ENCODE assay signal across 13 cellular contexts in genomic region chr10:45358961-45359360, GRCh38. TPM values are rescaled to one million over a fixed set of nuclear protein-coding genes. Genes with fewer than 3 reads are reported as not detected.
DNase-seq lines count a peak whose midpoint lies in the region; FAIRE-seq and TF ChIP-seq lines count a peak whose summit lies in the region.
"Not testable (repeated sequence)": the region's sequence is repeated elsewhere in the genome, so short reads cannot be mapped to it uniquely, and the experiment has no call there.
"Had no signal": no experiment of that assay in that cellular context is flagged by ENCODE, and none has a peak within 500 bp of the region (broad histone marks: within the 10 kb centered on the region; RNA-seq: fewer than 3 reads in every experiment).

No MANE protein-coding gene starts in this region.

- not testable (repeated sequence) for H3K9ac ChIP-seq in H1 (replicated peaks in 1 of 4; ENCODE audit: extremely low read depth in 1 of 4, low read depth in 3 of 4, low read length in 3 of 4); iPS-18a (ENCODE audit: low read length); mesendoderm (ENCODE audit: low read length)

- H3K18ac ChIP-seq in H1 (ENCODE audit: extremely low read depth, low read length); mesendoderm (ENCODE audit: low read length): not testable (repeated sequence)

- H2BK12ac ChIP-seq in H1 (ENCODE audit: low read depth, low read length) = not testable (repeated sequence)

- H3K79me2 ChIP-seq in OCI-LY7 (ENCODE audit: insufficient read depth, low read depth, low read length) = peaks cover 71% of the 10 kb centered on the region
- not testable (repeated sequence) for H3K79me2 ChIP-seq in H1 (ENCODE audit: control insufficient read depth in 1 of 2, insufficient read depth in 2 of 2, low read length in 2 of 2); mesendoderm (ENCODE audit: control insufficient read depth, insufficient read depth, low read length)

- not testable (repeated sequence) for H2AK5ac ChIP-seq in H1 (ENCODE audit: low read depth, low read length); mesendoderm (ENCODE audit: low read length)

- peaks cover 11% of the 10 kb centered on the region; the same call in 1 of the 2 replicates for H3K9me3 ChIP-seq in OCI-LY7 (ENCODE audit: low read length)
- not testable (repeated sequence) for H3K9me3 ChIP-seq in H1 (ENCODE audit: insufficient read depth in 2 of 2, low read depth in 1 of 2, low read length in 1 of 2); iPS-18a (ENCODE audit: control insufficient read depth, low read depth, low read length)

- H2BK5ac ChIP-seq in H1 (ENCODE audit: low read depth, low read length); mesendoderm (ENCODE audit: low read length): not testable (repeated sequence)

- not testable (repeated sequence) for H3K4ac ChIP-seq in H1 (replicated peaks; ENCODE audit: insufficient read length, low read depth, low read length); mesendoderm (ENCODE audit: low read depth, low read length)

- CTCF ChIA-PET in OCI-LY7 (lab: Charles Lee; ENCODE audit: unreplicated experiment) = interaction anchor here (0.9 kb wide), 1 partner anchor 109 kb away, joined by 3 read pairs; no protein-coding TSS in a partner anchor
- CTCF ChIA-PET in H1 (lab: Charles Lee; ENCODE audit: partially characterized antibody) = not testable (repeated sequence)

- H3K27me3 ChIP-seq in H1 (replicated peaks in 1 of 4; ENCODE audit: control insufficient read depth in 3 of 4, extremely low read depth in 1 of 4, insufficient read depth in 3 of 4, low read length in 3 of 4); iPS-18a (ENCODE audit: control insufficient read depth, insufficient read depth, low read length); mesendoderm (ENCODE audit: insufficient read depth, low read length, poor library complexity): not testable (repeated sequence)

- 61% methylated on average over 7 of the region's 7 CpGs; no CpG with 5 or more reads in 1 of the 2 experiments for WGBS in H1 (ENCODE audit: extremely low coverage in 1 of 2, insufficient coverage in 1 of 2, insufficient read length in 1 of 2, insufficient replicate concordance in 2 of 2, low coverage in 1 of 2, low lambda C conversion rate in 2 of 2, missing lambda C conversion rate in 1 of 2), 2 experiments
- WGBS in mesendoderm (ENCODE audit: extremely low coverage, insufficient coverage, low lambda C conversion rate) = no CpG with 5 or more reads among the region's 7 CpGs

- H3K9me2 ChIP-seq in OCI-LY7 (ENCODE audit: insufficient read depth, low read length) = not testable (repeated sequence)

- POLR2A ChIA-PET in OCI-LY7 (lab: Charles Lee) = interaction anchor here (0.6 to 2.4 kb wide), 7 partner anchors 11 to 1410 kb away, joined by 3 to 9 read pairs (median 3); no protein-coding TSS in a partner anchor
- POLR2A ChIA-PET in H1 (lab: Charles Lee; ENCODE audit: partially characterized antibody) = not testable (repeated sequence)

- not testable (repeated sequence) for H2BK20ac ChIP-seq in H1 (ENCODE audit: low read length)

- not testable (repeated sequence) for FAIRE-seq in H1 (lab: Jason Lieb, UNC)

- intact Hi-C loops in OCI-LY7 (cut with micrococcal nuclease; ENCODE audit: unreplicated experiment) = not testable (repeated sequence)

- TF ChIP-seq POLR2A in H1 (IDR thresholded peaks at IDR 0.05; ENCODE audit: control extremely low read depth in 1 of 2, low read depth in 2 of 2, low read length in 2 of 2) = not testable (repeated sequence)

- H3K4me3 ChIP-seq in OCI-LY7 (ENCODE audit: low read depth, low read length, poor library complexity, severe bottlenecking) (peak overlapping the region; percentile 18), iPS-18a (ENCODE audit: low read length) (peak overlapping the region; percentile 13)
- not testable (repeated sequence) for H3K4me3 ChIP-seq in H1 (ENCODE audit: extremely low read depth in 1 of 4, insufficient read depth in 2 of 4, low read depth in 3 of 4, low read length in 4 of 4); mesendoderm (ENCODE audit: low read length)

- DNase-seq in DMS53 treated with DMSO at 0.1 percent for 48 hours (lab: John Stamatoyannopoulos, UW; ENCODE audit: unreplicated experiment) = peak; percentile 24
- peak in 2 of 3 experiments; percentile 3 to 13 for DNase-seq in NCI-H1417 (lab: John Stamatoyannopoulos, UW)
- peak; percentile 78 for DNase-seq in NCI-H748 (lab: John Stamatoyannopoulos, UW; ENCODE audit: unreplicated experiment)
- DNase-seq in OCI-LY7 (ENCODE audit: low spot score) = peak; percentile 54
- DNase-seq in H1 (ENCODE audit: low read depth in 1 of 2, low spot score in 2 of 2); mesendoderm: not testable (repeated sequence)

- H3K23me2 ChIP-seq in H1 (ENCODE audit: low read depth, low read length) = not testable (repeated sequence)

- not testable (repeated sequence) for H4K8ac ChIP-seq in H1 (ENCODE audit: extremely low read depth, insufficient read depth, low read length); mesendoderm (ENCODE audit: low read depth, low read length)

- TF ChIP-seq EP300 in H1 (IDR thresholded peaks at IDR 0.05; ENCODE audit: borderline replicate concordance in 1 of 2, low read depth in 2 of 2, low read length in 2 of 2) = not testable (repeated sequence)

- peak overlapping the region; percentile 23 for H3K27ac ChIP-seq in OCI-LY7 (ENCODE audit: low read depth, low read length, poor library complexity, severe bottlenecking)
- not testable (repeated sequence) for H3K27ac ChIP-seq in H1 (ENCODE audit: low read depth, low read length); iPS-18a (ENCODE audit: low read length); mesendoderm (ENCODE audit: low read depth, low read length)

- H2BK15ac ChIP-seq in H1 (ENCODE audit: low read length); mesendoderm (replicated peaks; ENCODE audit: low read depth): not testable (repeated sequence)

- not testable (repeated sequence) for TF ChIP-seq RAD21 in H1 (IDR thresholded peaks at IDR 0.05 in 1 of 2, conservative IDR thresholded peaks at IDR 0.05 in 1 of 2; ENCODE audit: low read depth in 2 of 2, low read length in 2 of 2)

- not testable (repeated sequence) for BruUV-seq in OCI-LY7 (replicated peaks; lab: Mats Ljungman, UMichigan)

- peak overlapping the region; percentile 54 for H3K4me2 ChIP-seq in OCI-LY7 (ENCODE audit: low read length)
- peak overlapping the region in 1 of 2 experiments; percentile 56; a peak in 3 of 4 replicates for H3K4me2 ChIP-seq in H1 (ENCODE audit: insufficient read depth in 1 of 2, low read depth in 2 of 2, low read length in 2 of 2)
- H3K4me2 ChIP-seq in mesendoderm (ENCODE audit: low read length) = not testable (repeated sequence)

- H4K20me1 ChIP-seq in OCI-LY7 (ENCODE audit: insufficient read depth, low read length); H1 (replicated peaks in 1 of 2; ENCODE audit: control insufficient read depth in 1 of 2, insufficient read depth in 2 of 2, low read length in 2 of 2): not testable (repeated sequence)

- not testable (repeated sequence) for TF ChIP-seq CTCF in OCI-LY7 (conservative IDR thresholded peaks at IDR 0.05; ENCODE audit: low read length); H1 (IDR thresholded peaks at IDR 0.05; ENCODE audit: control extremely low read depth in 1 of 3, insufficient read depth in 1 of 3, low read depth in 1 of 3, low read length in 3 of 3)

- H3K4me1 ChIP-seq in OCI-LY7 (ENCODE audit: insufficient read depth, low read length, poor library complexity, severe bottlenecking) = peaks cover 68% of the 10 kb centered on the region
- not testable (repeated sequence) for H3K4me1 ChIP-seq in H1 (replicated peaks in 1 of 4; ENCODE audit: control insufficient read depth in 3 of 4, insufficient read depth in 4 of 4, low read length in 3 of 4); iPS-18a (ENCODE audit: control insufficient read depth, low read depth, low read length); mesendoderm (ENCODE audit: control insufficient read depth, low read depth, low read length)

- H3K56ac ChIP-seq in H1 (replicated peaks; ENCODE audit: insufficient read length, low read depth, low read length) = not testable (repeated sequence)
- H3K56ac ChIP-seq in mesendoderm (ENCODE audit: low read length) = peak overlapping the region; percentile 25

- H3K23ac ChIP-seq in H1 (ENCODE audit: insufficient read length); mesendoderm (ENCODE audit: low read length): not testable (repeated sequence)

- not testable (repeated sequence) for H2BK120ac ChIP-seq in H1 (replicated peaks; ENCODE audit: low read depth, low read length); mesendoderm (ENCODE audit: low read depth, low read length)

- not testable (repeated sequence) for H4K91ac ChIP-seq in H1 (replicated peaks; ENCODE audit: insufficient read length, low read length)

- not testable (repeated sequence) for H3K79me1 ChIP-seq in H1 (ENCODE audit: low read depth, low read length); mesendoderm (ENCODE audit: low read length)

- not testable (repeated sequence) for H3K14ac ChIP-seq in H1 (ENCODE audit: insufficient read length)

- not testable (repeated sequence) for H2AFZ ChIP-seq in OCI-LY7 (ENCODE audit: low read length)
- H2AFZ ChIP-seq in H1 (ENCODE audit: low read length) = peak overlapping the region; percentile 99

- not testable (repeated sequence) for H4K5ac ChIP-seq in H1 (ENCODE audit: insufficient read length, low read depth, low read length); mesendoderm (ENCODE audit: low read length)

- peaks cover 67% of the 10 kb centered on the region for H3K36me3 ChIP-seq in OCI-LY7 (ENCODE audit: insufficient read depth, low read length)
- not testable (repeated sequence) for H3K36me3 ChIP-seq in H1 (ENCODE audit: control insufficient read depth in 2 of 4, insufficient read depth in 4 of 4, low read length in 3 of 4); iPS-18a (ENCODE audit: control insufficient read depth, low read depth, low read length); mesendoderm (ENCODE audit: control insufficient read depth, insufficient read depth, low read length)

RNA-seq across cellular contexts. Expression of gene ALOX5, which starts 15.1 kb away (rescaled TPM):
- total RNA-seq in OCI-LY7 (2014; rRNA removed; shearing (Covaris generic)) = 146 and 164 TPM in 2 replicates
- total RNA-seq in OCI-LY7 (2022) = 139 and 169 TPM in 2 replicates
- 1.2 and 1.6 TPM in 2 replicates for total RNA-seq in H1 (2021; fragmentation: NEBNext Ultra II Directional; extraction: Animal tissue kit (Norgen Biotek cat#: 25700))
- 3.8 and 7.7 TPM in 2 replicates for polyA plus RNA-seq in H1 (2011; rRNA removed)
- polyA plus RNA-seq in H1 (2011; cell fraction: cytosol; rRNA removed) = 4.7 TPM
- 21.0 TPM for polyA plus RNA-seq in H1 (2011; cell fraction: nucleus; rRNA removed)
- polyA plus RNA-seq in H1 (2012, experiment 1 of 2) = 2.4 to 5.1 TPM (median 3.2 TPM) in 4 replicates
- polyA plus RNA-seq in H1 (2012, experiment 2 of 2) = 1.1 TPM
- polyA plus RNA-seq in H1 (2013, experiment 1 of 2) = 2.0 TPM
- 2.0 TPM for polyA plus RNA-seq in H1 (2013, experiment 2 of 2)
- 2.5 and 3.4 TPM in 2 replicates for polyA minus RNA-seq in H1 (2011; rRNA and poly(A)+ RNA removed)
- 2.1 TPM for polyA minus RNA-seq in H1 (2011; cell fraction: cytosol; rRNA and poly(A)+ RNA removed)
- 6.6 TPM for polyA minus RNA-seq in H1 (2011; cell fraction: nucleus; rRNA and poly(A)+ RNA removed)
- polyA plus RNA-seq in mesendoderm (2013, experiment 1 of 2) = 0.62 TPM
- 0.43 TPM for polyA plus RNA-seq in mesendoderm (2013, experiment 2 of 2)
- total RNA-seq: Caco-2, HFFc6, HT1080, IMR-90 had no signal
- polyA plus RNA-seq: IMR-90 had no signal

RNA-seq across cellular contexts. Expression of gene OR13A1, which starts 43.6 kb away (rescaled TPM):
- 10.5 and 14.4 TPM in 2 replicates for total RNA-seq in OCI-LY7 (2014; rRNA removed; shearing (Covaris generic))
- 14.5 and 17.4 TPM in 2 replicates for total RNA-seq in OCI-LY7 (2022)
- not detected in 2 replicates for total RNA-seq in H1 (2021; fragmentation: NEBNext Ultra II Directional; extraction: Animal tissue kit (Norgen Biotek cat#: 25700))
- polyA plus RNA-seq in H1 (2011; rRNA removed) = 0.35 and 0.53 TPM in 2 replicates
- 0.27 TPM for polyA plus RNA-seq in H1 (2011; cell fraction: cytosol; rRNA removed)
- polyA plus RNA-seq in H1 (2011; cell fraction: nucleus; rRNA removed) = 1.3 TPM
- polyA plus RNA-seq in H1 (2012, experiment 1 of 2) = 0.06 to 0.19 TPM (median 0.17 TPM) in 3 of 4 replicates, not detected in the other
- not detected for polyA plus RNA-seq in H1 (2012, experiment 2 of 2)
- 0.02 TPM for polyA plus RNA-seq in H1 (2013, experiment 1 of 2)
- 0.04 TPM for polyA plus RNA-seq in H1 (2013, experiment 2 of 2)
- polyA minus RNA-seq in H1 (2011; rRNA and poly(A)+ RNA removed) = 0.39 and 0.66 TPM in 2 replicates
- polyA minus RNA-seq in H1 (2011; cell fraction: cytosol; rRNA and poly(A)+ RNA removed) = 0.59 TPM
- polyA minus RNA-seq in H1 (2011; cell fraction: nucleus; rRNA and poly(A)+ RNA removed) = 0.70 TPM
- polyA plus RNA-seq in mesendoderm (2013, experiment 1 of 2) = 0.03 TPM
- 0.01 TPM for polyA plus RNA-seq in mesendoderm (2013, experiment 2 of 2)
- total RNA-seq: Caco-2; CD4-positive, CD25-positive, alpha-beta regulatory T cell; CD8-positive, alpha-beta memory T cell; HFFc6; HT1080; IMR-90 had no signal
- polyA plus RNA-seq: IMR-90 had no signal

Comparison
In these comparisons a context has a peak if more than half of its experiments do, and no peak if none do; other contexts are left out.
1. RNA of gene ALOX5, which starts 15.1 kb away (total RNA-seq): 139 to 169 TPM in OCI-LY7; 1.2 to 1.6 TPM in H1; every median in the first group is over 10 times any median in the second.
2. RNA of gene OR13A1, which starts 43.6 kb away (total RNA-seq): 10.5 to 17.4 TPM in OCI-LY7; not detected in H1; every median in the first group is over 10 times any median in the second.